In the genomic region with DNA sequence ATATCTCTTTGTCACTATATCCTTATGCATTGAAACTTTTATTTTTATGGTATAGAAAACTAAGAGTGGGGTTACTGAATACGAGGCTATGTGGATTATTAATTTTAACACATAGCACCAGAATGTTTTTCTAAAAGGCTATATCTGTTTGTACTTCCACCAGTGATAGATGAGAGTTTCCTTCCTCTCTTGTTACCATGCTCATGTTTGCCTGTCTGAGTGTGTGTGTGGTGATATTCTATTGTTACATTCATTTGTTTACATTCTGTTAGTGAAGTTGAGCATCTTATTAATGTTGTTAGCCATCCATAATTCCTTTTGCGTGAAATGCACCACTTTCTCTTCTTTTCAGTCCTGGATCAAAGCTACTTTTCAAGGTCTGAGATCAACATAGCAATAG, we compare ENCODE assay signal across 21 cellular contexts. TPM values are rescaled to one million over a fixed set of nuclear protein-coding genes. Genes with fewer than 3 reads are reported as not detected.
"Had no signal": no experiment of that assay in that cellular context is flagged by ENCODE, and none has a peak within 500 bp of the region (broad histone marks: within the 10 kb centered on the region; RNA-seq: fewer than 3 reads in every experiment).

No MANE protein-coding gene starts in this region.

- H3K4me1 Mint-ChIP-seq: nephron progenitor cell; stimulated activated memory B cell treated with anti-CD40 and anti-IgM and Interleukin-4, amounts not matched to agents 10 μg/mL and 1 μg/mL and 100 μg/mL, for 72 hours had no signal

- H3K36me3 Mint-ChIP-seq: naive thymus-derived CD4-positive, alpha-beta T cell; stimulated activated memory B cell treated with anti-CD40 and anti-IgM and Interleukin-4, amounts not matched to agents 10 μg/mL and 1 μg/mL and 100 μg/mL, for 72 hours had no signal

- ATAC-seq: heart left ventricle; naive thymus-derived CD4-positive, alpha-beta T cell; sciatic nerve; stimulated activated memory B cell treated with anti-CD40 and anti-IgM and Interleukin-4, amounts not matched to agents 10 μg/mL and 1 μg/mL and 100 μg/mL, for 72 hours had no signal

- H3K27me3 ChIP-seq: neutrophil, tibial artery, upper lobe of left lung, uterus had no signal

- FAIRE-seq: frontal cortex had no signal

- H3K36me3 ChIP-seq: heart left ventricle, neutrophil, spleen, tibial artery, upper lobe of left lung, uterus had no signal

- H3K9me3 ChIP-seq: heart left ventricle, neutrophil, spleen, tibial artery, upper lobe of left lung, uterus had no signal

- H3K4me3 ChIP-seq: heart left ventricle, spleen, tibial artery, upper lobe of left lung, uterus had no signal

- H3K4me1 ChIP-seq: spleen, upper lobe of left lung, uterus had no signal

- H3K27ac ChIP-seq: heart left ventricle, neutrophil, spleen, tibial artery, upper lobe of left lung, uterus had no signal

- H3K4me3 Mint-ChIP-seq: dendritic cell treated with granulocyte-macrophage colony-stimulating factor and Interleukin-4, amounts not matched to agents 40 ng/mL and 50 ng/mL, for 4 days; naive thymus-derived CD4-positive, alpha-beta T cell; nephron progenitor cell; stimulated activated memory B cell treated with anti-CD40 and anti-IgM and Interleukin-4, amounts not matched to agents 10 μg/mL and 1 μg/mL and 100 μg/mL, for 72 hours; stimulated activated naive CD8-positive, alpha-beta T cell treated with anti-CD3 and anti-CD28 coated beads, Interleukin-15, Interleukin-2, amounts not matched to agents 100 ng/mL and 50 ng/mL, for 24 hours had no signal

- DNase-seq: heart left ventricle; hippocampal formation; kidney glomerular epithelial cell; mammary epithelial cell; naive thymus-derived CD4-positive, alpha-beta T cell; nephron progenitor cell; posterior cingulate gyrus; spleen; stimulated activated CD4-positive, alpha-beta T cell treated with anti-CD3 and anti-CD28 coated beads, Interleukin-15, amount 100 ng/mL, for 24 hours; stimulated activated CD4-positive, alpha-beta T cell treated with anti-CD3 and anti-CD28 coated beads, Interleukin-1b, Interleukin-23, amount 100 ng/mL, for 48 hours; stimulated activated CD4-positive, alpha-beta T cell treated with anti-CD3 and anti-CD28 coated beads, Interleukin-4, amount 100 ng/mL, for 24 hours; tibial artery; upper lobe of left lung; uterus had no signal

- H3K9me3 Mint-ChIP-seq: dendritic cell treated with granulocyte-macrophage colony-stimulating factor and Interleukin-4, amounts not matched to agents 40 ng/mL and 50 ng/mL, for 4 days; nephron progenitor cell; stimulated activated memory B cell treated with anti-CD40 and anti-IgM and Interleukin-4, amounts not matched to agents 10 μg/mL and 1 μg/mL and 100 μg/mL, for 72 hours; stimulated activated naive CD8-positive, alpha-beta T cell treated with anti-CD3 and anti-CD28 coated beads, Interleukin-15, Interleukin-2, amounts not matched to agents 100 ng/mL and 50 ng/mL, for 24 hours had no signal

- H3K27me3 Mint-ChIP-seq: dendritic cell treated with granulocyte-macrophage colony-stimulating factor and Interleukin-4, amounts not matched to agents 40 ng/mL and 50 ng/mL, for 4 days had no signal

- H3K27ac Mint-ChIP-seq: dendritic cell treated with granulocyte-macrophage colony-stimulating factor and Interleukin-4, amounts not matched to agents 40 ng/mL and 50 ng/mL, for 4 days; naive thymus-derived CD4-positive, alpha-beta T cell; nephron progenitor cell; stimulated activated memory B cell treated with anti-CD40 and anti-IgM and Interleukin-4, amounts not matched to agents 10 μg/mL and 1 μg/mL and 100 μg/mL, for 72 hours; stimulated activated naive CD8-positive, alpha-beta T cell treated with anti-CD3 and anti-CD28 coated beads, Interleukin-15, Interleukin-2, amounts not matched to agents 100 ng/mL and 50 ng/mL, for 24 hours had no signal

RNA-seq across cellular contexts. Expression of gene ALDH1A1, which starts 54.1 kb away (rescaled TPM):
- total RNA-seq: osteocyte had no signal
- polyA plus RNA-seq: naive thymus-derived CD4-positive, alpha-beta T cell had no signal
